ENCODE assay signal across 8 cellular contexts in genomic region chr9:133144142-133144886, GRCh38. TPM values are rescaled to one million over a fixed set of nuclear protein-coding genes. Genes with fewer than 3 reads are reported as not detected.
DNase-seq lines count a peak whose midpoint lies in the region; TF ChIP-seq lines count a peak whose summit lies in the region.

No MANE protein-coding gene starts in this region.

- peak overlapping the region; percentile 93 for H2BK5ac ChIP-seq in neuronal stem cell (ENCODE audit: low read length)

- peak overlapping the region; percentile 75 for H3K23ac ChIP-seq in neuronal stem cell (ENCODE audit: low read depth, low read length, poor library complexity)

- CTCF ChIA-PET in BJ (lab: Yijun Ruan, JAX) = interaction anchor here (0.6 to 11.8 kb wide), 30 partner anchors 11 to 796 kb away, joined by 3 to 505 read pairs (median 6); partner anchors contain the start of genes GFI1B, GTF3C5 and RALGDS

- H3K27ac ChIP-seq in neuronal stem cell (replicated peaks; ENCODE audit: low read length) = peak overlapping the region; percentile 22

- TF ChIP-seq CTCF in BJ (IDR thresholded peaks at IDR 0.05; ENCODE audit: insufficient read depth, low read depth, low read length) (peak; percentile 81), fibroblast of the aortic adventitia (IDR thresholded peaks at IDR 0.05; ENCODE audit: insufficient read depth, low read length) (peak; percentile 78)

- H3K4ac ChIP-seq in neuronal stem cell (ENCODE audit: low read length) = no peak overlapping the region

- H3K4me2 ChIP-seq in neuronal stem cell (ENCODE audit: insufficient read depth, low read length, poor library complexity, severe bottlenecking) = peak overlapping the region; percentile 81

- POLR2A ChIA-PET in BJ (lab: Charles Lee) = interaction anchor here (1.5 kb wide), 1 partner anchor 114 kb away, joined by 7 read pairs; the partner anchor contains the start of gene GTF3C5

- peak overlapping the region; percentile 100 for H2AK5ac ChIP-seq in neuronal stem cell (ENCODE audit: low read depth, low read length)

- H2AFZ ChIP-seq in neuronal stem cell (ENCODE audit: low read length) = peak overlapping the region; percentile 86

- no peak overlapping the region for H4K8ac ChIP-seq in neuronal stem cell (ENCODE audit: low read depth, low read length)

- H3K36me3 ChIP-seq in BJ (ENCODE audit: control insufficient read depth, insufficient read depth, low read length) = no peaks in the 10 kb centered on the region; the same call in 1 of the 2 replicates
- peaks cover 5 to 10% of the 10 kb centered on the region in 2 donors for H3K36me3 ChIP-seq in neuronal stem cell (replicated peaks in 1 of 2; ENCODE audit: control insufficient read depth in 2 of 2, insufficient read depth in 2 of 2, low read length in 2 of 2)

- H4K91ac ChIP-seq in neuronal stem cell (ENCODE audit: low read depth, low read length, poor library complexity) = no peak overlapping the region

- peak overlapping the region; percentile 14 for H3K14ac ChIP-seq in neuronal stem cell (ENCODE audit: low read length)

- H3K4me3 ChIP-seq in BJ (ENCODE audit: low read depth, low read length) (peak overlapping the region; percentile 37), fibroblast of the aortic adventitia (ENCODE audit: low read depth, low read length) (peak overlapping the region; percentile 48), neuronal stem cell (ENCODE audit: low read length in 2 of 2) (peak overlapping the region; percentile 43 to 49)

- peaks cover 36% of the 10 kb centered on the region for H3K79me1 ChIP-seq in neuronal stem cell (ENCODE audit: low read depth, low read length)

- H3K9me3 ChIP-seq in neuronal stem cell (replicated peaks in 1 of 2; ENCODE audit: control insufficient read depth in 2 of 2, insufficient read depth in 1 of 2, low read depth in 1 of 2, low read length in 2 of 2) = no peaks in the 10 kb centered on the region

- WGBS in neuronal stem cell (ENCODE audit: extremely low coverage in 2 of 2, insufficient read length in 2 of 2, insufficient replicate concordance in 1 of 2), 2 donors = no CpG with 5 or more reads among the region's 52 CpGs

- H3K27me3 ChIP-seq in BJ (ENCODE audit: control insufficient read depth, insufficient read depth, low read length) = no peaks in the 10 kb centered on the region
- H3K27me3 ChIP-seq in neuronal stem cell (ENCODE audit: control insufficient read depth in 3 of 3, insufficient read depth in 3 of 3, low read depth in 1 of 3, low read length in 3 of 3) = peaks cover 0 to 2% (median 0%) of the 10 kb centered on the region in 3 experiments

- peak overlapping the region; percentile 93 for H3K9ac ChIP-seq in neuronal stem cell (ENCODE audit: low read depth, low read length, poor library complexity)

- no peak overlapping the region for H2BK12ac ChIP-seq in neuronal stem cell (ENCODE audit: low read length)

- H3K4me1 ChIP-seq in neuronal stem cell (ENCODE audit: control insufficient read depth in 2 of 2, insufficient read depth in 1 of 2, low read depth in 1 of 2, low read length in 2 of 2) = peaks cover 30 to 43% of the 10 kb centered on the region in 2 donors

- H2BK120ac ChIP-seq in neuronal stem cell (ENCODE audit: low read depth, low read length) = no peak overlapping the region

- H2BK15ac ChIP-seq in neuronal stem cell (ENCODE audit: low read length) = peak overlapping the region; percentile 7

- DNase-seq in BJ (ENCODE audit: low read depth) = no peak
- DNase-seq in GM19238 (ENCODE audit: insufficient read length, low spot score) = peak; percentile 97
- DNase-seq in HT-29 (ENCODE audit: low spot score) = peak; percentile 75
- peak; percentile 77 for DNase-seq in RKO (ENCODE audit: low spot score)
- peak; percentile 79 to 90 for DNase-seq in activated T-helper 1 cell treated with anti-CD3 and anti-CD28 coated beads, Interleukin-2, amount 50 U/mL, for 16 hours (ENCODE audit: low read depth in 1 of 2, low spot score in 1 of 2)
- peak; percentile 44 for DNase-seq in fibroblast of the aortic adventitia (ENCODE audit: low read depth)
- DNase-seq in neuronal stem cell (ENCODE audit: low spot score) = peak; percentile 83
- DNase-seq in superior temporal gyrus (ENCODE audit: extremely low spot score) = peak; percentile 76

- peak overlapping the region; percentile 96 for H3K18ac ChIP-seq in neuronal stem cell (ENCODE audit: low read length)

RNA-seq across cellular contexts. Expression of gene GBGT1, which starts 19.4 kb away (rescaled TPM):
- 5.0 and 10.3 TPM in 2 replicates for polyA plus RNA-seq in BJ (2011; rRNA removed)
- 8.2 and 11.3 TPM in 2 replicates for polyA minus RNA-seq in BJ (2011; rRNA and poly(A)+ RNA removed)
- total RNA-seq in HT-29 (2014; rRNA removed; shearing (Covaris generic)) = not detected in 2 replicates
- total RNA-seq in fibroblast of the aortic adventitia (ENCODE audit: low replicate concordance) = 0.98 and 1.6 TPM in 2 replicates
- 2.2 TPM for polyA plus RNA-seq in neuronal stem cell (2013, experiment 1 of 2)
- polyA plus RNA-seq in neuronal stem cell (2013, experiment 2 of 2) = 1.8 TPM

RNA-seq across cellular contexts. Expression of gene RALGDS, which starts 23.3 kb away (rescaled TPM):
- polyA plus RNA-seq in BJ (2011; rRNA removed) = 18.0 and 25.1 TPM in 2 replicates
- 11.6 and 12.0 TPM in 2 replicates for polyA minus RNA-seq in BJ (2011; rRNA and poly(A)+ RNA removed)
- total RNA-seq in HT-29 (2014; rRNA removed; shearing (Covaris generic)) = 95.0 and 102 TPM in 2 replicates
- total RNA-seq in fibroblast of the aortic adventitia (ENCODE audit: low replicate concordance) = 4.3 and 15.6 TPM in 2 replicates
- polyA plus RNA-seq in neuronal stem cell (2013, experiment 1 of 2) = 48.3 TPM
- 47.0 TPM for polyA plus RNA-seq in neuronal stem cell (2013, experiment 2 of 2)
